Comparison of ENCODE assay signal across 8 cellular contexts in the genomic region with DNA sequence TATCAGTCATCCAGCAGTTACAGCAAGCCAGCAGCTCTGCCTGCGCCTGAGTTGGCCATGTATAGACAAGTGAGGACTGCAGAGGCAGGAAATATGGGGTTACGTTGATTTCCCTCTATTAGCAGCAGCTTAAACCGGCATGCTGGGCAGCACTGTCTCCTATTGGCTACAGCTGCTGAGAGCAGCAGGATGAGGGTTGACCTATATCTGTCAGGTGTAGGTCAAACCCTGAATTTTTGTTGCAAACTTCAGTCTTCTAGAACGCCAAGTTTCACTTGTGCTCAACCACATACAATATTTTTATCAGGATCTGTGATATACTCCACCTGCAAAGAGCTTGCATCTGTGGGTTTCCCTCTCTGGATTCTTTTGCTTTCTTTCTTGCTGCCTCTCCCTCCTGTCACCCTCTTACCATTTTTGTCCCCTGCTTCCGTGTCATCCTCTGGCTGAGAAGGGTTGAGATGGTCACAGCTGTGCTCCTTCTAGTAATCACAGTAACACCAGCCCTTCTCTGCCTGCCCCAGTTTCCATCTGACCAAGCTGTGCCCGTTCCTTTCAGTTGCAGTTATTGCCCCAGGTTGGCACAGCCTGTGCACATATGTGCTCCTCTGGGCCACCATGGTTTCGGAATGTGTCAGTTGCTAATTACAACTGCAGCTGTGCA. TPM values are rescaled to one million over a fixed set of nuclear protein-coding genes. Genes with fewer than 3 reads are reported as not detected.
A peak's percentile ranks its signal among the peaks of the same experiment; 100 is the strongest.
DNase-seq lines count a peak whose midpoint lies in the region; ATAC-seq and TF ChIP-seq lines count a peak whose summit lies in the region.

No MANE protein-coding gene starts in this region.

- H3K79me2 ChIP-seq in OCI-LY3 (ENCODE audit: low read length): no peaks in the 10 kb centered on the region

- H3K4me1 Mint-ChIP-seq in activated naive CD8-positive, alpha-beta T cell treated with anti-CD3 and anti-CD28 coated beads, Interleukin-2, amount 10 ng/mL, durations not matched to agents 7 days and 5 days: peaks cover 17% of the 10 kb centered on the region
- peaks cover 4% of the 10 kb centered on the region for H3K4me1 Mint-ChIP-seq in endothelial cell (ENCODE audit: unreplicated experiment)

- no peaks in the 10 kb centered on the region for H3K9me3 ChIP-seq in OCI-LY3 (ENCODE audit: insufficient read depth, low read length)

- DNase-seq in activated naive CD8-positive, alpha-beta T cell treated with anti-CD3 and anti-CD28 coated beads, Interleukin-2, amount 10 ng/mL, durations not matched to agents 7 days and 5 days: peak; percentile 50
- peak; percentile 15 to 18 for DNase-seq in stimulated activated CD4-positive, alpha-beta T cell treated with anti-CD3 and anti-CD28 coated beads, Interleukin-4, amount 100 ng/mL, for 4 hours
- DNase-seq in NCI-H2227 treated with DMSO at 0.1 percent for 48 hours (lab: John Stamatoyannopoulos, UW) (no peak), endothelial cell (ENCODE audit: low spot score) (no peak), NCI-H2107 treated with DMSO at 0.1 percent for 48 hours (lab: John Stamatoyannopoulos, UW; ENCODE audit: unreplicated experiment) (no peak)

- H3K36me3 Mint-ChIP-seq in activated naive CD8-positive, alpha-beta T cell treated with anti-CD3 and anti-CD28 coated beads, Interleukin-2, amount 10 ng/mL, durations not matched to agents 7 days and 5 days: peaks cover 3% of the 10 kb centered on the region
- no peaks in the 10 kb centered on the region for H3K36me3 Mint-ChIP-seq in endothelial cell (ENCODE audit: low read depth, unreplicated experiment)

- H3K27ac ChIP-seq in OCI-LY3 (ENCODE audit: low read length): peak overlapping the region; percentile 72

- H3K4me3 Mint-ChIP-seq in activated naive CD8-positive, alpha-beta T cell treated with anti-CD3 and anti-CD28 coated beads, Interleukin-2, amount 10 ng/mL, durations not matched to agents 7 days and 5 days: peak overlapping the region; percentile 68
- no peak overlapping the region for H3K4me3 Mint-ChIP-seq in endothelial cell (ENCODE audit: unreplicated experiment)

- H3K4me3 ChIP-seq in OCI-LY3 (ENCODE audit: low read length): peak overlapping the region; percentile 58

- H4K20me1 ChIP-seq in OCI-LY3 (ENCODE audit: insufficient read depth, low read length): no peaks in the 10 kb centered on the region

- H3K9me3 Mint-ChIP-seq in activated naive CD8-positive, alpha-beta T cell treated with anti-CD3 and anti-CD28 coated beads, Interleukin-2, amount 10 ng/mL, durations not matched to agents 7 days and 5 days: no peaks in the 10 kb centered on the region
- H3K9me3 Mint-ChIP-seq in endothelial cell (ENCODE audit: unreplicated experiment): no peaks in the 10 kb centered on the region

- peak overlapping the region; percentile 91 for H3K27ac Mint-ChIP-seq in activated naive CD8-positive, alpha-beta T cell treated with anti-CD3 and anti-CD28 coated beads, Interleukin-2, amount 10 ng/mL, durations not matched to agents 7 days and 5 days
- no peak overlapping the region for H3K27ac Mint-ChIP-seq in endothelial cell (ENCODE audit: unreplicated experiment)

- peak overlapping the region; percentile 38; the same call in 1 of the 2 replicates for H3K9ac ChIP-seq in OCI-LY3 (ENCODE audit: low read length)

- H3K27me3 ChIP-seq in OCI-LY3 (ENCODE audit: low read depth, low read length): no peaks in the 10 kb centered on the region

- no peaks in the 10 kb centered on the region for H3K27me3 Mint-ChIP-seq in activated naive CD8-positive, alpha-beta T cell treated with anti-CD3 and anti-CD28 coated beads, Interleukin-2, amount 10 ng/mL, durations not matched to agents 7 days and 5 days
- no peaks in the 10 kb centered on the region for H3K27me3 Mint-ChIP-seq in endothelial cell (ENCODE audit: unreplicated experiment)

- H2AFZ ChIP-seq in OCI-LY3 (ENCODE audit: low read depth, low read length): peak overlapping the region; percentile 75; the same call in 1 of the 2 replicates

- POLR2A ChIA-PET in activated naive CD8-positive, alpha-beta T cell treated with anti-CD3 and anti-CD28 coated beads, Interleukin-2, amount 10 ng/mL, durations not matched to agents 7 days and 5 days (lab: Charles Lee): interaction anchor here (1.0 to 1.5 kb wide), 5 partner anchors 20 to 232 kb away, joined by 3 to 19 read pairs (median 3); a partner anchor contains a TSS

- peak; percentile 92 for ATAC-seq in GM18511 (IDR thresholded peaks at IDR 0.05; ENCODE audit: unreplicated experiment)
- peak; percentile 88 for ATAC-seq in HG02623 (IDR thresholded peaks at IDR 0.05; ENCODE audit: unreplicated experiment)
- ATAC-seq in activated naive CD8-positive, alpha-beta T cell treated with anti-CD3 and anti-CD28 coated beads, Interleukin-2, amount 10 ng/mL, durations not matched to agents 7 days and 5 days (ENCODE audit: low read depth): peak; percentile 98

- TF ChIP-seq CTCF in OCI-LY3 (IDR thresholded peaks at IDR 0.05; ENCODE audit: low read depth, low read length) (no peak), endothelial cell (IDR thresholded peaks at IDR 0.05; ENCODE audit: unreplicated experiment) (no peak)

- peaks cover 27% of the 10 kb centered on the region for H3K4me1 ChIP-seq in OCI-LY3 (ENCODE audit: low read length)

- H3K36me3 ChIP-seq in OCI-LY3 (replicated peaks; ENCODE audit: low read depth, low read length): no peaks in the 10 kb centered on the region

- H3K4me2 ChIP-seq in OCI-LY3 (ENCODE audit: low read length): peak overlapping the region; percentile 83

RNA-seq across cellular contexts. Expression of a gene that starts 23.8 kb away (rescaled TPM):
- 10 to 100 TPM; 30.0 to 38.1 TPM for total RNA-seq in activated naive CD8-positive, alpha-beta T cell treated with anti-CD3 and anti-CD28 coated beads, Interleukin-2, amount 10 ng/mL, durations not matched to agents 7 days and 5 days
- total RNA-seq in endothelial cell (ENCODE audit: unreplicated experiment): 13.8 TPM

Comparison
In these comparisons a context has a peak if more than half of its experiments do, and no peak if none do; other contexts are left out.
1. DNase-seq: peak in activated naive CD8-positive, alpha-beta T cell treated with anti-CD3 and anti-CD28 coated beads, Interleukin-2, amount 10 ng/mL, durations not matched to agents 7 days and 5 days (single experiment) and stimulated activated CD4-positive, alpha-beta T cell treated with anti-CD3 and anti-CD28 coated beads, Interleukin-4, amount 100 ng/mL, for 4 hours (2 of 2); none in NCI-H2227 treated with DMSO at 0.1 percent for 48 hours (single experiment), endothelial cell (single experiment) and NCI-H2107 treated with DMSO at 0.1 percent for 48 hours (single experiment).
2. Peak in every context shown above with its lines, with median percentiles within 50 percentile points of each other: ATAC-seq.